8 cellular contexts compared by ENCODE assay signal in genomic region chr18:23259701-23260661, GRCh38.
DNase-seq lines count a peak whose midpoint lies in the region; ATAC-seq, FAIRE-seq and TF ChIP-seq lines count a peak whose summit lies in the region.

No MANE protein-coding gene starts in this region.

- H3K27me3 ChIP-seq in pancreas: no peaks in the 10 kb centered on the region

- H3K4me1 ChIP-seq in pancreas: peaks cover 8 to 16% (median 12%) of the 10 kb centered on the region in 3 donors

- 24 to 28% methylated on average over 21 of the region's 21 CpGs for WGBS in pancreas, 2 donors

- H3K36me3 Mint-ChIP-seq in activated naive CD4-positive, alpha-beta T cell treated with anti-CD3 and anti-CD28 coated beads, Interleukin-2, amount 50 U/mL, for 24 hours: no peaks in the 10 kb centered on the region
- peaks cover 1% of the 10 kb centered on the region for H3K36me3 Mint-ChIP-seq in glutamatergic neuron (ENCODE audit: unreplicated experiment)

- peaks cover 36% of the 10 kb centered on the region for H3K4me1 Mint-ChIP-seq in activated naive CD4-positive, alpha-beta T cell treated with anti-CD3 and anti-CD28 coated beads, Interleukin-2, amount 50 U/mL, for 24 hours
- peaks cover 26% of the 10 kb centered on the region for H3K4me1 Mint-ChIP-seq in glutamatergic neuron (ENCODE audit: low read depth, unreplicated experiment)

- intact Hi-C loops in pancreas (cut with DNase I): no loop called here

- TF ChIP-seq POLR2A in GM12891 (IDR thresholded peaks at IDR 0.05; ENCODE audit: low read depth, low read length): no peak

- TF ChIP-seq CTCF in glutamatergic neuron (IDR thresholded peaks at IDR 0.05; ENCODE audit: partially characterized antibody, unreplicated experiment): no peak
- TF ChIP-seq CTCF in pancreas (IDR thresholded peaks at IDR 0.05): no peak

- DNase-seq in AG08395 (ENCODE audit: low spot score) (peak; percentile 77), GM12891 (ENCODE audit: insufficient read length, low spot score) (no peak), NCI-H2171 (lab: John Stamatoyannopoulos, UW) (peak; percentile 45), glutamatergic neuron (peak; percentile 61), pancreas (peak in 5 of 6 donors; percentile 62 to 73 (median 65))

- no peaks in the 10 kb centered on the region for H3K36me3 ChIP-seq in pancreas

- no peaks in the 10 kb centered on the region for H3K9me3 ChIP-seq in pancreas

- no peaks in the 10 kb centered on the region for H3K27me3 Mint-ChIP-seq in activated naive CD4-positive, alpha-beta T cell treated with anti-CD3 and anti-CD28 coated beads, Interleukin-2, amount 50 U/mL, for 24 hours
- peaks cover 5% of the 10 kb centered on the region for H3K27me3 Mint-ChIP-seq in glutamatergic neuron (ENCODE audit: unreplicated experiment)

- peak; percentile 50 for ATAC-seq in HG02938 (IDR thresholded peaks at IDR 0.05; ENCODE audit: unreplicated experiment)
- ATAC-seq in pancreas: peak; percentile 82 to 86 (median 85)
- ATAC-seq in HG02970 (IDR thresholded peaks at IDR 0.05; ENCODE audit: low FRiP score, unreplicated experiment): no peak

- H3K27ac Mint-ChIP-seq in activated naive CD4-positive, alpha-beta T cell treated with anti-CD3 and anti-CD28 coated beads, Interleukin-2, amount 50 U/mL, for 24 hours: peak overlapping the region; percentile 79
- H3K27ac Mint-ChIP-seq in glutamatergic neuron (ENCODE audit: unreplicated experiment): peak overlapping the region; percentile 21

- peak overlapping the region; percentile 51 to 80 (median 63) for H3K27ac ChIP-seq in pancreas

- peak; percentile 40 for FAIRE-seq in GM12891 (lab: Jason Lieb, UNC)
- no peak for FAIRE-seq in pancreas (lab: Jason Lieb, UNC)

- H3K9me3 Mint-ChIP-seq in activated naive CD4-positive, alpha-beta T cell treated with anti-CD3 and anti-CD28 coated beads, Interleukin-2, amount 50 U/mL, for 24 hours: no peaks in the 10 kb centered on the region
- peaks cover 3% of the 10 kb centered on the region for H3K9me3 Mint-ChIP-seq in glutamatergic neuron (ENCODE audit: unreplicated experiment)

- H3K4me3 Mint-ChIP-seq in activated naive CD4-positive, alpha-beta T cell treated with anti-CD3 and anti-CD28 coated beads, Interleukin-2, amount 50 U/mL, for 24 hours: peak overlapping the region; percentile 82
- H3K4me3 Mint-ChIP-seq in glutamatergic neuron (ENCODE audit: unreplicated experiment): peak overlapping the region; percentile 31

- H3K4me3 ChIP-seq in pancreas: peak overlapping the region in 2 of 4 donors; percentile 24 to 37

TF ChIP-seq in GM12891, 5 proteins besides CTCF, POLR2A, EP300 and RAD21:
- TF ChIP-seq POLR2AphosphoS5 (IDR thresholded peaks at IDR 0.05; ENCODE audit: low read depth, low read length) (peak; percentile 58; the same call in 1 of the 2 replicates), TAF1 (IDR thresholded peaks at IDR 0.05; ENCODE audit: low read depth, low read length) (no peak), POU2F2 (IDR thresholded peaks at IDR 0.05; ENCODE audit: low read depth, low read length) (peak; percentile 38; the same call in 1 of the 2 replicates), SPI1 (IDR thresholded peaks at IDR 0.05; ENCODE audit: low read depth, low read length) (0 out of 2 replicates have a peak, but pooled peaks have one; percentile 4), PAX5 (IDR thresholded peaks at IDR 0.05; ENCODE audit: insufficient read depth, low read length, severe bottlenecking) (no peak)
